ENCODE assay signal across 12 cellular contexts in genomic region chr5:96180684-96181083, GRCh38.
DNase-seq lines count a peak whose midpoint lies in the region; ATAC-seq, FAIRE-seq and TF ChIP-seq lines count a peak whose summit lies in the region.
"Had no signal": no experiment of that assay in that cellular context is flagged by ENCODE, and none has a peak within 500 bp of the region (broad histone marks: within the 10 kb centered on the region; RNA-seq: fewer than 3 reads in every experiment).

No MANE protein-coding gene starts in this region.

- intact Hi-C loops in HCT116 (cut with micrococcal nuclease) = no loop called here
- intact Hi-C loops in left ventricle myocardium superior (cut with micrococcal nuclease) = loop anchor here (10.0 kb wide), 1 partner anchor 136 kb away; no protein-coding TSS in a partner anchor
- intact Hi-C loops in pancreas (cut with DNase I) = no loop called here

- H4K20me1 ChIP-seq in HCT116 (ENCODE audit: insufficient read depth) = no peaks in the 10 kb centered on the region
- H4K20me1 ChIP-seq: BLaER1 had no signal

- no peaks in the 10 kb centered on the region for H3K9me2 ChIP-seq in HCT116 (ENCODE audit: insufficient read depth)

- no peaks in the 10 kb centered on the region for H3K9me3 ChIP-seq in HCT116 (ENCODE audit: control insufficient read depth in 1 of 2, insufficient read depth in 1 of 2, low read depth in 1 of 2, low read length in 2 of 2)
- H3K9me3 ChIP-seq in RWPE2 (ENCODE audit: severe bottlenecking) = peaks cover 2% of the 10 kb centered on the region
- no peaks in the 10 kb centered on the region for H3K9me3 ChIP-seq in pancreas

- POLR2A ChIA-PET in HCT116 (lab: Charles Lee) = no interaction called here

- H2AFZ ChIP-seq in HCT116 (ENCODE audit: low read depth, low read length, poor library complexity, severe bottlenecking) = peak overlapping the region; percentile 22

- TF ChIP-seq RAD21 in HCT116 (IDR thresholded peaks at IDR 0.05; ENCODE audit: low read depth) = no peak

- no peaks in the 10 kb centered on the region for H3K79me2 ChIP-seq in HCT116 (ENCODE audit: insufficient read depth, low read length)

- no TSS peak for BruUV-seq in HCT116 (replicated peaks; lab: Mats Ljungman, UMichigan)

- DNase-seq in GM12891 (ENCODE audit: insufficient read length, low spot score) (no peak), HCT116 (ENCODE audit: low read depth, low spot score) (no peak), RWPE2 (ENCODE audit: low spot score) (no peak), left ventricle myocardium superior (no peak), pancreas (no peak)
- DNase-seq in activated CD4-positive, alpha-beta T cell treated with anti-CD3 and anti-CD28 coated beads, Interleukin-2, amount 50 U/mL, for 1 hour = no peak
- DNase-seq: AML-193; CD8-positive, alpha-beta memory T cell; DMS53; GF-D8; H7 had no signal

- TF ChIP-seq POLR2A in GM12891 (IDR thresholded peaks at IDR 0.05; ENCODE audit: low read depth, low read length) = no peak
- no peak for TF ChIP-seq POLR2A in HCT116 (IDR thresholded peaks at IDR 0.05; ENCODE audit: borderline replicate concordance, extremely low read depth, insufficient read depth, insufficient read length)

- no peak overlapping the region for H3K27ac ChIP-seq in HCT116 (ENCODE audit: low read depth, low read length)
- H3K27ac ChIP-seq in RWPE2 (ENCODE audit: poor library complexity, severe bottlenecking) = peak overlapping the region; percentile 3
- no peak overlapping the region for H3K27ac ChIP-seq in pancreas
- H3K27ac ChIP-seq: BLaER1 had no signal

- no peaks in the 10 kb centered on the region for H3K27me3 ChIP-seq in HCT116 (ENCODE audit: insufficient read depth, low read length)
- no peaks in the 10 kb centered on the region for H3K27me3 ChIP-seq in RWPE2 (ENCODE audit: insufficient read depth, poor library complexity, severe bottlenecking)
- no peaks in the 10 kb centered on the region for H3K27me3 ChIP-seq in pancreas
- H3K27me3 ChIP-seq: BLaER1 had no signal

- FAIRE-seq in GM12891 (lab: Jason Lieb, UNC) (peak; percentile 16), pancreas (lab: Jason Lieb, UNC) (no peak)

- H3K36me3 ChIP-seq in HCT116 (ENCODE audit: control insufficient read depth in 1 of 2, insufficient read depth in 2 of 2, low read length in 2 of 2) (no peaks in the 10 kb centered on the region), RWPE2 (ENCODE audit: low read depth) (no peaks in the 10 kb centered on the region), pancreas (no peaks in the 10 kb centered on the region)
- H3K36me3 ChIP-seq: BLaER1 had no signal

- H3K4me3 ChIP-seq in HCT116 (replicated peaks in 1 of 2; ENCODE audit: low read depth in 1 of 2, low read length in 2 of 2) (no peak overlapping the region), RWPE2 (ENCODE audit: severe bottlenecking) (no peak overlapping the region), pancreas (no peak overlapping the region)
- H3K4me3 ChIP-seq: BLaER1 had no signal

- TF ChIP-seq CTCF in HCT116 (IDR thresholded peaks at IDR 0.05 in 2 of 3, conservative IDR thresholded peaks at IDR 0.05 in 1 of 3; ENCODE audit: borderline replicate concordance in 1 of 3, insufficient read depth in 1 of 3, low read depth in 2 of 3, low read length in 2 of 3) = no peak
- TF ChIP-seq CTCF in RWPE2 (IDR thresholded peaks at IDR 0.05; ENCODE audit: poor library complexity, severe bottlenecking) = no peak
- TF ChIP-seq CTCF in pancreas (IDR thresholded peaks at IDR 0.05) = no peak

- H3K9ac ChIP-seq in HCT116 (ENCODE audit: low read length) = no peak overlapping the region
- H3K9ac ChIP-seq: BLaER1 had no signal

- RAD21 ChIA-PET in HCT116 (lab: Charles Lee; ENCODE audit: low non-redundant PET in 1 of 2, low total read pairs in 2 of 2, uncharacterized antibody in 2 of 2, unreplicated experiment in 2 of 2) = no interaction called here

- CTCF ChIA-PET in HCT116 (lab: Charles Lee) = no interaction called here

- H3K4me2 ChIP-seq in HCT116 (ENCODE audit: low read length) = no peak overlapping the region
- H3K4me2 ChIP-seq: BLaER1 had no signal

- H3K4me1 ChIP-seq in HCT116 (ENCODE audit: control insufficient read depth in 1 of 2, insufficient read depth in 2 of 2, low read length in 2 of 2) = peaks cover 0 to 19% of the 10 kb centered on the region in 2 experiments; a peak in 3 of 4 replicates
- peaks cover 43% of the 10 kb centered on the region for H3K4me1 ChIP-seq in RWPE2 (ENCODE audit: insufficient read depth, poor library complexity, severe bottlenecking)
- H3K4me1 ChIP-seq in pancreas = peaks cover 8 to 14% (median 12%) of the 10 kb centered on the region in 3 donors
- H3K4me1 ChIP-seq: BLaER1 had no signal

- ATAC-seq in HCT116 = no peak
- no peak for ATAC-seq in RWPE2 (ENCODE audit: low read depth)
- no peak for ATAC-seq in left ventricle myocardium superior
- no peak for ATAC-seq in pancreas

TF ChIP-seq in GM12891, 5 proteins besides CTCF, POLR2A, EP300 and RAD21:
- no peak for TF ChIP-seq POU2F2 (IDR thresholded peaks at IDR 0.05; ENCODE audit: low read depth, low read length)
- TF ChIP-seq PAX5 (IDR thresholded peaks at IDR 0.05; ENCODE audit: insufficient read depth, low read length, severe bottlenecking) = no peak
- TF ChIP-seq TAF1 (IDR thresholded peaks at IDR 0.05; ENCODE audit: low read depth, low read length) = no peak
- TF ChIP-seq SPI1 (IDR thresholded peaks at IDR 0.05; ENCODE audit: low read depth, low read length) = no peak
- no peak for TF ChIP-seq POLR2AphosphoS5 (IDR thresholded peaks at IDR 0.05; ENCODE audit: low read depth, low read length)

TF ChIP-seq in HCT116, 20 proteins besides CTCF, POLR2A, EP300 and RAD21:
- TF ChIP-seq TCF7L2 (IDR thresholded peaks at IDR 0.05; ENCODE audit: borderline replicate concordance, extremely low read depth, insufficient read depth, insufficient read length) = no peak
- TF ChIP-seq ELF1 (IDR thresholded peaks at IDR 0.05; ENCODE audit: borderline replicate concordance, low read depth) = no peak
- TF ChIP-seq SP1 (IDR thresholded peaks at IDR 0.05; ENCODE audit: low read depth) = no peak
- no peak for TF ChIP-seq EZH2 (IDR thresholded peaks at IDR 0.05)
- TF ChIP-seq EZH2phosphoT487 (IDR thresholded peaks at IDR 0.05; ENCODE audit: borderline replicate concordance) = no peak
- TF ChIP-seq YY1 (IDR thresholded peaks at IDR 0.05; ENCODE audit: extremely low read depth, insufficient replicate concordance, low read depth, low read length) = no peak
- TF ChIP-seq SIN3A (IDR thresholded peaks at IDR 0.05; ENCODE audit: low read depth) = no peak
- TF ChIP-seq EGR1 (IDR thresholded peaks at IDR 0.05; ENCODE audit: low read depth) = no peak
- TF ChIP-seq, protein P1, sequence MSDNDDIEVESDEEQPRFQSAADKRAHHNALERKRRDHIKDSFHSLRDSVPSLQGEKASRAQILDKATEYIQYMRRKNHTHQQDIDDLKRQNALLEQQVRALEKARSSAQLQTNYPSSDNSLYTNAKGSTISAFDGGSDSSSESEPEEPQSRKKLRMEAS (IDR thresholded peaks at IDR 0.05) = no peak
- no peak for TF ChIP-seq ZNF274 (IDR thresholded peaks at IDR 0.05; ENCODE audit: low read depth, low read length)
- TF ChIP-seq SRF (IDR thresholded peaks at IDR 0.05; ENCODE audit: low read depth) = no peak
